Comparison of ENCODE assay signal across 14 cellular contexts in genomic region chr12:132342322-132342721, GRCh38. TPM values are rescaled to one million over a fixed set of nuclear protein-coding genes. Genes with fewer than 3 reads are reported as not detected.
DNase-seq lines count a peak whose midpoint lies in the region; ATAC-seq, FAIRE-seq and TF ChIP-seq lines count a peak whose summit lies in the region.
"Had no signal": no experiment of that assay in that cellular context is flagged by ENCODE, and none has a peak within 500 bp of the region (broad histone marks: within the 10 kb centered on the region; RNA-seq: fewer than 3 reads in every experiment).

No MANE protein-coding gene starts in this region.

- ATAC-seq in SK-N-SH treated with all-trans-retinoic acid at 6 μM for 48 hours, result peak; percentile 55

- no peak overlapping the region for H3K9ac ChIP-seq in kidney (ENCODE audit: low read length in 2 of 2)

- no peaks in the 10 kb centered on the region for H3K9me3 ChIP-seq in kidney (ENCODE audit: control insufficient read depth in 1 of 2, low read length in 2 of 2)

- H3K27ac ChIP-seq in kidney (ENCODE audit: low read depth in 2 of 2, low read length in 2 of 2), result no peak overlapping the region
- H3K27ac ChIP-seq: skin epidermis had no signal

- TF ChIP-seq CTCF in AG10803 (conservative IDR thresholded peaks at IDR 0.05; ENCODE audit: low read length) (peak; percentile 5; the same call in 1 of the 2 replicates), kidney (IDR thresholded peaks at IDR 0.05; ENCODE audit: borderline replicate concordance, extremely low read depth, insufficient read depth) (peak; percentile 27)

- no peaks in the 10 kb centered on the region for H3K27me3 ChIP-seq in H7 (ENCODE audit: control insufficient read depth, insufficient read depth, low read length)

- H3K36me3 ChIP-seq in H7 (replicated peaks; ENCODE audit: control insufficient read depth, insufficient read depth, low read length) (no peaks in the 10 kb centered on the region), kidney (ENCODE audit: control insufficient read depth in 1 of 2, insufficient read depth in 2 of 2, low read length in 2 of 2) (no peaks in the 10 kb centered on the region)

- intact Hi-C loops in kidney (cut with DNase I), result no loop called here

- H3K4me3 ChIP-seq in AG10803 (ENCODE audit: low read length) (no peak overlapping the region), H7 (ENCODE audit: insufficient read depth, low read depth, low read length) (no peak overlapping the region), kidney (ENCODE audit: low read length in 2 of 2) (no peak overlapping the region)
- H3K4me3 ChIP-seq: skin epidermis had no signal

- no peak for FAIRE-seq in kidney (lab: Jason Lieb, UNC)

- DNase-seq in AG10803 (ENCODE audit: low read depth) (no peak), H7 (peak; percentile 96), kidney (no peak), NCI-H1105 treated with DMSO at 0.1 percent for 48 hours (lab: John Stamatoyannopoulos, UW) (no peak), nucleus accumbens (lab: John Stamatoyannopoulos, UW) (no peak), midbrain (lab: John Stamatoyannopoulos, UW) (no peak)
- no peak for DNase-seq in activated CD4-positive, alpha-beta T cell treated with anti-CD3 and anti-CD28 coated beads, Interleukin-2, amount 50 U/mL, for 48 hours
- DNase-seq: caudate nucleus, DMS79 treated with DMSO at 0.1 percent for 48 hours, HCEC 1CT, NCI-H2029 treated with DMSO at 0.1 percent for 48 hours had no signal

- H3K4me1 ChIP-seq in kidney (ENCODE audit: control insufficient read depth in 1 of 2, insufficient read depth in 1 of 2, low read depth in 1 of 2, low read length in 2 of 2), result peaks cover 0 to 2% of the 10 kb centered on the region in 2 donors

TF ChIP-seq in SK-N-SH treated with all-trans-retinoic acid at 6 μM for 48 hours, 23 proteins besides CTCF, POLR2A, EP300 and RAD21:
- no peak for TF ChIP-seq ARNTL (CRISPR knock-in tag; IDR thresholded peaks at IDR 0.05; ENCODE audit: borderline replicate concordance, low read depth)
- no peak for TF ChIP-seq TOX (CRISPR knock-in tag; IDR thresholded peaks at IDR 0.05; ENCODE audit: borderline replicate concordance)
- TF ChIP-seq CREB5 (CRISPR knock-in tag; IDR thresholded peaks at IDR 0.05; ENCODE audit: low read depth), result no peak
- TF ChIP-seq, protein P1, sequence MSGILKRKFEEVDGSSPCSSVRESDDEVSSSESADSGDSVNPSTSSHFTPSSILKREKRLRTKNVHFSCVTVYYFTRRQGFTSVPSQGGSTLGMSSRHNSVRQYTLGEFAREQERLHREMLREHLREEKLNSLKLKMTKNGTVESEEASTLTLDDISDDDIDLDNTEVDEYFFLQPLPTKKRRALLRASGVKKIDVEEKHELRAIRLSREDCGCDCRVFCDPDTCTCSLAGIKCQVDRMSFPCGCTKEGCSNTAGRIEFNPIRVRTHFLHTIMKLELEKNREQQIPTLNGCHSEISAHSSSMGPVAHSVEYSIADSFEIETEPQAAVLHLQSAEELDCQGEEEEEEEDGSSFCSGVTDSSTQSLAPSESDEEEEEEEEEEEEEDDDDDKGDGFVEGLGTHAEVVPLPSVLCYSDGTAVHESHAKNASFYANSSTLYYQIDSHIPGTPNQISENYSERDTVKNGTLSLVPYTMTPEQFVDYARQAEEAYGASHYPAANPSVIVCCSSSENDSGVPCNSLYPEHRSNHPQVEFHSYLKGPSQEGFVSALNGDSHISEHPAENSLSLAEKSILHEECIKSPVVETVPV (CRISPR knock-in tag; IDR thresholded peaks at IDR 0.05), result no peak
- no peak for TF ChIP-seq ZFP3 (CRISPR knock-in tag; IDR thresholded peaks at IDR 0.05)
- no peak for TF ChIP-seq RARB (CRISPR knock-in tag; IDR thresholded peaks at IDR 0.05)
- TF ChIP-seq ZFP30 (CRISPR knock-in tag; IDR thresholded peaks at IDR 0.05), result no peak
- TF ChIP-seq SNAI2 (CRISPR knock-in tag; IDR thresholded peaks at IDR 0.05), result no peak
- TF ChIP-seq ISL1 (CRISPR knock-in tag; IDR thresholded peaks at IDR 0.05), result no peak

RNA-seq across cellular contexts. Expression of gene GALNT9, which starts 12.9 kb away (rescaled TPM):
- total RNA-seq in H7 (2014; rRNA removed; shearing (Covaris generic)), result 0.44 and 0.45 TPM in 2 replicates
- 20.7 TPM for total RNA-seq in kidney
- polyA plus RNA-seq in kidney (ENCODE audit: insufficient read depth, low read depth, low replicate concordance), result 4.8 TPM
- total RNA-seq: fibroblast of villous mesenchyme had no signal

Comparison
In these comparisons a context has a peak if more than half of its experiments do, and no peak if none do; other contexts are left out.
1. RNA of gene GALNT9, which starts 12.9 kb away (total RNA-seq): 20.7 TPM in kidney (single experiment); 0.44 to 0.45 TPM in H7; every median in the first group is over 10 times any median in the second.